23 cellular contexts compared by ENCODE assay signal in the genomic region with DNA sequence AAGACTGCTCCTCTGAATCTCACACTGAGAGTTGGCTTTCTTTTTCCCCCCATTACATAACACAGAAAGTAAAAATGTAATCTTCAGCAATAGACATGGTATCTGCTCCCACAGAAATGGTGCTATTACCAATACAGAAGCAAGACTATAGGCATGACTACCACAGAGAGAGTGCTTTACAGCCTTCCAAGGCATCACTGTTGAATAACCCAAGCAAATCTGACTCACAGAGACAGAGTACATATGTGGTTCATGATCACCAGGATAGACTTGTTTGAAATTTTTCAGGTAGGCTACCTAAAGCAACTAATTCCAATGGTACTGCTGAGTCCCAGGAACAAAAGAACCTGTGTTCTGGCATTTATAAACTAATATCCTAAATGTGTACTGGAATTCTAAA.
A peak's percentile ranks its signal among the peaks of the same experiment; 100 is the strongest.
DNase-seq lines count a peak whose midpoint lies in the region; ATAC-seq, FAIRE-seq and TF ChIP-seq lines count a peak whose summit lies in the region.
"Had no signal": no experiment of that assay in that cellular context is flagged by ENCODE, and none has a peak within 500 bp of the region (broad histone marks: within the 10 kb centered on the region; RNA-seq: fewer than 3 reads in every experiment).

No MANE protein-coding gene starts in this region.

- DNase-seq in mammary epithelial cell, result peak; percentile 69
- DNase-seq in breast epithelium (ENCODE audit: low spot score in 2 of 2), result no peak
- peak; percentile 37 for DNase-seq in bronchial epithelial cell (ENCODE audit: low read depth)
- peak; percentile 46 for DNase-seq in epithelial cell of esophagus (ENCODE audit: low read depth)
- DNase-seq in foreskin keratinocyte, result peak; percentile 31 to 48
- DNase-seq in Right ventricle myocardium inferior (ENCODE audit: missing footprints), result no peak
- no peak for DNase-seq in KBM-7
- DNase-seq: AML-193; Caco-2; Calu3; CD4-positive, alpha-beta T cell; CD8-positive, alpha-beta T cell; DMS79 treated with DMSO at 0.1 percent for 48 hours; GF-D8 had no signal

- no peaks in the 10 kb centered on the region for H4K20me1 ChIP-seq in mammary epithelial cell (ENCODE audit: insufficient read depth, low read length)
- H4K20me1 ChIP-seq: BLaER1 treated with 17β-estradiol and CSF1 and Interleukin-3, amounts not matched to agents 10 nM and 100 nM had no signal

- intact Hi-C loops in mammary epithelial cell (cut with micrococcal nuclease), result no loop called here
- intact Hi-C loops in breast epithelium (cut with DNase I; ENCODE audit: low total_unique reads), result no loop called here
- intact Hi-C loops in Right ventricle myocardium inferior (cut with DNase I), result no loop called here

- no peak overlapping the region for H2AFZ ChIP-seq in mammary epithelial cell (ENCODE audit: low read depth, low read length)

- no peaks in the 10 kb centered on the region for H3K9me3 ChIP-seq in mammary epithelial cell (replicated peaks; ENCODE audit: insufficient read depth, low read length)
- H3K9me3 ChIP-seq in breast epithelium, result peaks cover 0 to 7% of the 10 kb centered on the region in 2 donors
- H3K9me3 ChIP-seq: Caco-2 had no signal

- no peak for FAIRE-seq in bronchial epithelial cell (lab: Jason Lieb, UNC)
- FAIRE-seq: A549, D721Med, G401.6, GM12891, GM19239 had no signal

- no TSS peak for BruUV-seq in mammary epithelial cell (replicated peaks; lab: Mats Ljungman, UMichigan)

- no peak for TF ChIP-seq CTCF in mammary epithelial cell (conservative IDR thresholded peaks at IDR 0.05 in 1 of 2, IDR thresholded peaks at IDR 0.05 in 1 of 2; ENCODE audit: extremely low read depth in 1 of 2, insufficient read depth in 1 of 2, low read depth in 1 of 2, low read length in 2 of 2)
- TF ChIP-seq CTCF in breast epithelium (IDR thresholded peaks at IDR 0.05), result no peak
- TF ChIP-seq CTCF in bronchial epithelial cell (IDR thresholded peaks at IDR 0.05; ENCODE audit: insufficient read depth, low read length, severe bottlenecking), result no peak
- no peak for TF ChIP-seq CTCF in epithelial cell of esophagus (IDR thresholded peaks at IDR 0.05; ENCODE audit: insufficient read depth, low read depth, low read length, missing control alignments)
- no peak for TF ChIP-seq CTCF in foreskin keratinocyte (conservative IDR thresholded peaks at IDR 0.05)

- TF ChIP-seq POLR2A in breast epithelium (IDR thresholded peaks at IDR 0.05), result no peak

- H3K36me3 ChIP-seq in mammary epithelial cell (ENCODE audit: insufficient read depth, low read length), result no peaks in the 10 kb centered on the region
- no peaks in the 10 kb centered on the region for H3K36me3 ChIP-seq in breast epithelium
- no peaks in the 10 kb centered on the region for H3K36me3 ChIP-seq in bronchial epithelial cell (ENCODE audit: control insufficient read depth, insufficient read depth, low read length)
- H3K36me3 ChIP-seq: BLaER1 treated with 17β-estradiol and CSF1 and Interleukin-3, amounts not matched to agents 10 nM and 100 nM had no signal

- no peaks in the 10 kb centered on the region for H3K27me3 ChIP-seq in mammary epithelial cell (ENCODE audit: insufficient read depth, low read length)
- H3K27me3 ChIP-seq in breast epithelium, result no peaks in the 10 kb centered on the region
- no peaks in the 10 kb centered on the region for H3K27me3 ChIP-seq in bronchial epithelial cell (ENCODE audit: control insufficient read depth, insufficient read depth, low read length)
- H3K27me3 ChIP-seq in foreskin keratinocyte, result no peaks in the 10 kb centered on the region
- H3K27me3 ChIP-seq: BLaER1 treated with 17β-estradiol and CSF1 and Interleukin-3, amounts not matched to agents 10 nM and 100 nM had no signal

- CTCF ChIA-PET in mammary epithelial cell (lab: Charles Lee; ENCODE audit: low non-redundant PET), result no interaction called here

- H3K27ac ChIP-seq in mammary epithelial cell (ENCODE audit: insufficient read depth, low read depth, low read length) (no peak overlapping the region), breast epithelium (no peak overlapping the region), foreskin keratinocyte (no peak overlapping the region)
- H3K27ac ChIP-seq: 22Rv1; A549; BLaER1 treated with 17β-estradiol and CSF1 and Interleukin-3, amounts not matched to agents 10 nM and 100 nM; C4-2B had no signal

- H3K4me1 ChIP-seq in mammary epithelial cell (ENCODE audit: insufficient read depth, low read length), result no peaks in the 10 kb centered on the region
- H3K4me1 ChIP-seq in breast epithelium, result no peaks in the 10 kb centered on the region
- H3K4me1 ChIP-seq in foreskin keratinocyte, result no peaks in the 10 kb centered on the region
- H3K4me1 ChIP-seq: A549; BLaER1 treated with 17β-estradiol and CSF1 and Interleukin-3, amounts not matched to agents 10 nM and 100 nM; Caco-2 had no signal

- H3K4me2 ChIP-seq in mammary epithelial cell (ENCODE audit: insufficient read depth, low read depth, low read length), result no peak overlapping the region
- H3K4me2 ChIP-seq: A549; BLaER1 treated with 17β-estradiol and CSF1 and Interleukin-3, amounts not matched to agents 10 nM and 100 nM had no signal

- dilution Hi-C loops in mammary epithelial cell (cut with HindIII; ENCODE audit: low sequenced_read_pairs), result no loop called here

- no peak overlapping the region for H3K4me3 ChIP-seq in mammary epithelial cell (replicated peaks in 1 of 3; ENCODE audit: insufficient read depth in 1 of 3, low read depth in 2 of 3, low read length in 3 of 3)
- H3K4me3 ChIP-seq in breast epithelium, result no peak overlapping the region
- H3K4me3 ChIP-seq in bronchial epithelial cell (ENCODE audit: low read depth, low read length), result no peak overlapping the region
- no peak overlapping the region for H3K4me3 ChIP-seq in epithelial cell of esophagus (ENCODE audit: low read length)
- H3K4me3 ChIP-seq: A549; BLaER1 treated with 17β-estradiol and CSF1 and Interleukin-3, amounts not matched to agents 10 nM and 100 nM had no signal

- no peaks in the 10 kb centered on the region for H3K79me2 ChIP-seq in mammary epithelial cell (ENCODE audit: insufficient read depth, low read length)

- ATAC-seq in foreskin keratinocyte (peak; percentile 70), Right ventricle myocardium inferior (no peak), HG03457 (IDR thresholded peaks at IDR 0.05; ENCODE audit: unreplicated experiment) (no peak)
- ATAC-seq: A549; CD8-positive, alpha-beta T cell had no signal

- in situ Hi-C loops in mammary epithelial cell (cut with MboI; ENCODE audit: low sequenced_read_pairs in 2 of 2), result no loop called here
- in situ Hi-C loops in KBM-7 (cut with MboI; ENCODE audit: low pct_unique_long_range_greater_than_20kb, low sequenced_read_pairs), result no loop called here

- H3K9ac ChIP-seq in mammary epithelial cell (ENCODE audit: insufficient read depth, low read length), result no peak overlapping the region
- H3K9ac ChIP-seq: BLaER1 treated with 17β-estradiol and CSF1 and Interleukin-3, amounts not matched to agents 10 nM and 100 nM had no signal

Comparison
In these comparisons a context has a peak if more than half of its experiments do, and no peak if none do; other contexts are left out.
1. DNase-seq: peak in mammary epithelial cell (single experiment), bronchial epithelial cell (single experiment), epithelial cell of esophagus (single experiment) and foreskin keratinocyte (2 of 2); none in breast epithelium (0 of 2), Right ventricle myocardium inferior (single experiment) and KBM-7 (single experiment).